ENCODE assay signal across 15 cellular contexts in genomic region chr13:21759911-21760310, GRCh38.
DNase-seq lines count a peak whose midpoint lies in the region; ATAC-seq and TF ChIP-seq lines count a peak whose summit lies in the region.
"Had no signal": no experiment of that assay in that cellular context is flagged by ENCODE, and none has a peak within 500 bp of the region (broad histone marks: within the 10 kb centered on the region; RNA-seq: fewer than 3 reads in every experiment).

No MANE protein-coding gene starts in this region.

- H3K4me1 ChIP-seq in body of pancreas (peaks cover 24% of the 10 kb centered on the region), lower lobe of right lung (no peaks in the 10 kb centered on the region), OCI-LY7 (ENCODE audit: insufficient read depth, low read length, poor library complexity, severe bottlenecking) (no peaks in the 10 kb centered on the region)
- H3K4me1 ChIP-seq in CD8-positive, alpha-beta memory T cell (ENCODE audit: insufficient read depth, low read length): no peaks in the 10 kb centered on the region

- H3K9me3 Mint-ChIP-seq in progenitor cell of endocrine pancreas (ENCODE audit: low read depth) (no peaks in the 10 kb centered on the region), Calu3 (ENCODE audit: low read depth, unreplicated experiment) (no peaks in the 10 kb centered on the region)
- H3K9me3 Mint-ChIP-seq in CD8-positive, alpha-beta memory T cell: no peaks in the 10 kb centered on the region
- H3K9me3 Mint-ChIP-seq: CD4-positive, alpha-beta T cell; IgD-negative memory B cell had no signal

- H3K27me3 Mint-ChIP-seq in progenitor cell of endocrine pancreas (peaks cover 5% of the 10 kb centered on the region), Calu3 (ENCODE audit: unreplicated experiment) (no peaks in the 10 kb centered on the region)
- H3K27me3 Mint-ChIP-seq in CD8-positive, alpha-beta memory T cell: peaks cover 5% of the 10 kb centered on the region in 2 donors
- H3K27me3 Mint-ChIP-seq: CD4-positive, alpha-beta T cell; IgD-negative memory B cell had no signal

- no peak overlapping the region for H3K4me3 Mint-ChIP-seq in progenitor cell of endocrine pancreas (ENCODE audit: low read depth)
- no peak overlapping the region for H3K4me3 Mint-ChIP-seq in CD8-positive, alpha-beta memory T cell
- no peak overlapping the region for H3K4me3 Mint-ChIP-seq in Calu3 (ENCODE audit: low read depth, unreplicated experiment)
- H3K4me3 Mint-ChIP-seq: CD4-positive, alpha-beta T cell; IgD-negative memory B cell had no signal

- H3K4me2 ChIP-seq in OCI-LY7 (ENCODE audit: low read length): no peak overlapping the region

- TF ChIP-seq CTCF in body of pancreas (IDR thresholded peaks at IDR 0.05) (no peak), lower lobe of right lung (IDR thresholded peaks at IDR 0.05) (no peak), progenitor cell of endocrine pancreas (IDR thresholded peaks at IDR 0.05; ENCODE audit: unreplicated experiment) (no peak), Calu3 (IDR thresholded peaks at IDR 0.05; ENCODE audit: unreplicated experiment) (no peak), OCI-LY7 (conservative IDR thresholded peaks at IDR 0.05; ENCODE audit: low read length) (no peak)

- H3K79me2 ChIP-seq in OCI-LY7 (ENCODE audit: insufficient read depth, low read depth, low read length): no peaks in the 10 kb centered on the region

- no peaks in the 10 kb centered on the region for H3K36me3 Mint-ChIP-seq in progenitor cell of endocrine pancreas (ENCODE audit: insufficient read depth)
- no peaks in the 10 kb centered on the region for H3K36me3 Mint-ChIP-seq in CD8-positive, alpha-beta memory T cell
- H3K36me3 Mint-ChIP-seq in Calu3 (ENCODE audit: insufficient read depth, unreplicated experiment): no peaks in the 10 kb centered on the region
- H3K36me3 Mint-ChIP-seq: IgD-negative memory B cell had no signal

- intact Hi-C loops in body of pancreas (cut with DNase I) (no loop called here), lower lobe of right lung (cut with DNase I) (no loop called here), Calu3 (cut with micrococcal nuclease; ENCODE audit: unreplicated experiment) (no loop called here), OCI-LY7 (cut with micrococcal nuclease; ENCODE audit: unreplicated experiment) (no loop called here)

- no peaks in the 10 kb centered on the region for H3K36me3 ChIP-seq in body of pancreas (replicated peaks in 1 of 2; ENCODE audit: insufficient read depth in 1 of 2, low read depth in 2 of 2)
- no peaks in the 10 kb centered on the region for H3K36me3 ChIP-seq in lower lobe of right lung
- H3K36me3 ChIP-seq in CD8-positive, alpha-beta memory T cell (ENCODE audit: insufficient read depth, low read length): no peaks in the 10 kb centered on the region
- no peaks in the 10 kb centered on the region for H3K36me3 ChIP-seq in OCI-LY7 (ENCODE audit: insufficient read depth, low read length)

- H3K4me1 Mint-ChIP-seq in progenitor cell of endocrine pancreas (ENCODE audit: low read depth) (peaks cover 51% of the 10 kb centered on the region), Calu3 (ENCODE audit: low read depth, unreplicated experiment) (no peaks in the 10 kb centered on the region)
- no peaks in the 10 kb centered on the region for H3K4me1 Mint-ChIP-seq in CD8-positive, alpha-beta memory T cell

- TF ChIP-seq POLR2A in body of pancreas (IDR thresholded peaks at IDR 0.05): no peak

- no peak overlapping the region for H3K4me3 ChIP-seq in body of pancreas
- H3K4me3 ChIP-seq in lower lobe of right lung: no peak overlapping the region
- H3K4me3 ChIP-seq in CD8-positive, alpha-beta memory T cell (ENCODE audit: low read length): no peak overlapping the region
- no peak overlapping the region for H3K4me3 ChIP-seq in OCI-LY7 (ENCODE audit: low read depth, low read length, poor library complexity, severe bottlenecking)

- 74 to 75% methylated on average over 6 of the region's 6 CpGs for WGBS in body of pancreas, 2 donors

- H3K27ac Mint-ChIP-seq in progenitor cell of endocrine pancreas (peak overlapping the region; percentile 35), Calu3 (ENCODE audit: unreplicated experiment) (no peak overlapping the region)
- H3K27ac Mint-ChIP-seq in CD8-positive, alpha-beta memory T cell: no peak overlapping the region
- H3K27ac Mint-ChIP-seq: CD4-positive, alpha-beta T cell; IgD-negative memory B cell had no signal

- POLR2A ChIA-PET in CD8-positive, alpha-beta memory T cell (lab: Charles Lee): no interaction called here
- POLR2A ChIA-PET in OCI-LY7 (lab: Charles Lee): no interaction called here

- CTCF ChIA-PET in CD8-positive, alpha-beta memory T cell (lab: Charles Lee): no interaction called here
- CTCF ChIA-PET in Calu3 (lab: Charles Lee) (no interaction called here), OCI-LY7 (lab: Charles Lee; ENCODE audit: unreplicated experiment) (no interaction called here)

- DNase-seq in body of pancreas (no peak), lower lobe of right lung (no peak), progenitor cell of endocrine pancreas (ENCODE audit: low spot score, unreplicated experiment) (no peak), SHP77 treated with DMSO at 0.1 percent for 48 hours (lab: John Stamatoyannopoulos, UW) (no peak), Calu3 (no peak), OCI-LY7 (ENCODE audit: low spot score) (no peak)
- DNase-seq in CD8-positive, alpha-beta memory T cell: no peak
- DNase-seq: ACHN; AML-193; CD4-positive, alpha-beta T cell; HCEC 1CT; KBM-7 had no signal

- peak overlapping the region in 3 of 4 donors; percentile 3 to 67 (median 60) for H3K27ac ChIP-seq in body of pancreas
- H3K27ac ChIP-seq in lower lobe of right lung: peak overlapping the region; percentile 24
- H3K27ac ChIP-seq in CD8-positive, alpha-beta memory T cell (ENCODE audit: low read depth, low read length): no peak overlapping the region
- H3K27ac ChIP-seq in OCI-LY7 (ENCODE audit: low read depth, low read length, poor library complexity, severe bottlenecking): no peak overlapping the region
- H3K27ac ChIP-seq: C4-2B had no signal

- H3K9me3 ChIP-seq in body of pancreas (no peaks in the 10 kb centered on the region), lower lobe of right lung (no peaks in the 10 kb centered on the region), OCI-LY7 (ENCODE audit: low read length) (no peaks in the 10 kb centered on the region)
- no peaks in the 10 kb centered on the region for H3K9me3 ChIP-seq in CD8-positive, alpha-beta memory T cell (ENCODE audit: low read length)

- no TSS peak for BruUV-seq in Calu3 (replicated peaks; lab: Mats Ljungman, UMichigan)
- no TSS peak for BruUV-seq in OCI-LY7 (replicated peaks; lab: Mats Ljungman, UMichigan)

- ATAC-seq in body of pancreas (no peak), lower lobe of right lung (peak; percentile 61 to 64)
- ATAC-seq: HepG2 had no signal

- H2AFZ ChIP-seq in OCI-LY7 (ENCODE audit: low read length): no peak overlapping the region

- H3K9me2 ChIP-seq in OCI-LY7 (ENCODE audit: insufficient read depth, low read length): no peaks in the 10 kb centered on the region

- H4K20me1 ChIP-seq in OCI-LY7 (ENCODE audit: insufficient read depth, low read length): no peaks in the 10 kb centered on the region

- H3K27me3 ChIP-seq in body of pancreas (no peaks in the 10 kb centered on the region), lower lobe of right lung (ENCODE audit: low read depth) (no peaks in the 10 kb centered on the region)
- H3K27me3 ChIP-seq in CD8-positive, alpha-beta memory T cell (ENCODE audit: insufficient read depth, low read length, poor library complexity, severe bottlenecking): no peaks in the 10 kb centered on the region

Comparison
In these comparisons a context has a peak if more than half of its experiments do, and no peak if none do; other contexts are left out.
1. H3K27ac ChIP-seq: peak in body of pancreas (3 of 4) and lower lobe of right lung (single experiment); none in CD8-positive, alpha-beta memory T cell (single experiment) and OCI-LY7 (single experiment).